In genomic region chr9:21153688-21154608, GRCh38 we compare ENCODE assay signal across 9 cellular contexts. TPM values are rescaled to one million over a fixed set of nuclear protein-coding genes. Genes with fewer than 3 reads are reported as not detected.
A peak's percentile ranks its signal among the peaks of the same experiment; 100 is the strongest.
DNase-seq lines count a peak whose midpoint lies in the region; ATAC-seq, FAIRE-seq and TF ChIP-seq lines count a peak whose summit lies in the region.
"Had no signal": no experiment of that assay in that cellular context is flagged by ENCODE, and none has a peak within 500 bp of the region (broad histone marks: within the 10 kb centered on the region; RNA-seq: fewer than 3 reads in every experiment).

No MANE protein-coding gene starts in this region.

- H3K27ac Mint-ChIP-seq in natural killer cell treated with Interleukin-12 subunit alpha and Interleukin-12 subunit beta and Interleukin-15 and Interleukin-18, amount 100 ng/mL, for 72 hours = peak overlapping the region in 1 of 2 donors; percentile 3

- H3K4me3 Mint-ChIP-seq in natural killer cell treated with Interleukin-12 subunit alpha and Interleukin-12 subunit beta and Interleukin-15 and Interleukin-18, amount 100 ng/mL, for 72 hours = no peak overlapping the region

- peak; percentile 80 for FAIRE-seq in GM18507 (lab: Jason Lieb, UNC)
- FAIRE-seq: colon had no signal

- H3K27ac ChIP-seq in ascending aorta = no peak overlapping the region

- peaks cover 6% of the 10 kb centered on the region for H3K36me3 Mint-ChIP-seq in natural killer cell treated with Interleukin-12 subunit alpha and Interleukin-12 subunit beta and Interleukin-15 and Interleukin-18, amount 100 ng/mL, for 72 hours

- H3K9me3 ChIP-seq in ascending aorta = no peaks in the 10 kb centered on the region

- peak; percentile 80 for ATAC-seq in HG02798 (IDR thresholded peaks at IDR 0.05; ENCODE audit: poor library complexity, unreplicated experiment)
- peak; percentile 76 to 79 for ATAC-seq in natural killer cell treated with Interleukin-12 subunit alpha and Interleukin-12 subunit beta and Interleukin-15 and Interleukin-18, amount 100 ng/mL, for 72 hours

- H3K4me1 Mint-ChIP-seq in natural killer cell treated with Interleukin-12 subunit alpha and Interleukin-12 subunit beta and Interleukin-15 and Interleukin-18, amount 100 ng/mL, for 72 hours (ENCODE audit: low read depth in 2 of 2) = peaks cover 6 to 9% of the 10 kb centered on the region in 2 donors

- H3K4me1 ChIP-seq in ascending aorta = no peaks in the 10 kb centered on the region

- peaks cover 0 to 8% of the 10 kb centered on the region in 2 donors for H3K27me3 Mint-ChIP-seq in natural killer cell treated with Interleukin-12 subunit alpha and Interleukin-12 subunit beta and Interleukin-15 and Interleukin-18, amount 100 ng/mL, for 72 hours

- no peak overlapping the region for H3K4me3 ChIP-seq in ascending aorta

- DNase-seq in Ammon's horn (ENCODE audit: low spot score) (peak; percentile 63), GM18507 (ENCODE audit: extremely low spot score, insufficient read length, low read depth) (no peak), NCI-H1930 (lab: John Stamatoyannopoulos, UW) (peak; percentile 11 to 36), cerebellar cortex (ENCODE audit: low spot score) (peak; percentile 9), ascending aorta (ENCODE audit: low spot score in 2 of 2) (no peak), NCI-H446 treated with DMSO at 0.1 percent for 48 hours (lab: John Stamatoyannopoulos, UW) (no peak)
- DNase-seq in natural killer cell treated with Interleukin-12 subunit alpha and Interleukin-12 subunit beta and Interleukin-15 and Interleukin-18, amount 100 ng/mL, for 72 hours (ENCODE audit: low spot score) = no peak

- H3K36me3 ChIP-seq in ascending aorta = no peaks in the 10 kb centered on the region

- intact Hi-C loops in ascending aorta (cut with DNase I) = no loop called here

- TF ChIP-seq CTCF in ascending aorta (IDR thresholded peaks at IDR 0.05) = no peak

- no peaks in the 10 kb centered on the region for H3K9me3 Mint-ChIP-seq in natural killer cell treated with Interleukin-12 subunit alpha and Interleukin-12 subunit beta and Interleukin-15 and Interleukin-18, amount 100 ng/mL, for 72 hours

- H3K27me3 ChIP-seq in ascending aorta = no peaks in the 10 kb centered on the region

RNA-seq across cellular contexts. Expression of gene IFNW1, which starts 12.3 kb away (rescaled TPM):
- total RNA-seq in natural killer cell treated with Interleukin-12 subunit alpha and Interleukin-12 subunit beta and Interleukin-15 and Interleukin-18, amount 100 ng/mL, for 72 hours = not detected
- total RNA-seq in ascending aorta = not detected

RNA-seq across cellular contexts. Expression of gene IFNA21, which starts 12.5 kb away (rescaled TPM):
- not detected for total RNA-seq in natural killer cell treated with Interleukin-12 subunit alpha and Interleukin-12 subunit beta and Interleukin-15 and Interleukin-18, amount 100 ng/mL, for 72 hours
- not detected for total RNA-seq in ascending aorta

RNA-seq across cellular contexts. Expression of gene IFNA4, which starts 33.4 kb away (rescaled TPM):
- total RNA-seq in natural killer cell treated with Interleukin-12 subunit alpha and Interleukin-12 subunit beta and Interleukin-15 and Interleukin-18, amount 100 ng/mL, for 72 hours = not detected
- not detected for total RNA-seq in ascending aorta

RNA-seq across cellular contexts. Expression of gene IFNA7, which starts 48.1 kb away (rescaled TPM):
- total RNA-seq in natural killer cell treated with Interleukin-12 subunit alpha and Interleukin-12 subunit beta and Interleukin-15 and Interleukin-18, amount 100 ng/mL, for 72 hours = not detected
- not detected for total RNA-seq in ascending aorta

RNA-seq across cellular contexts. Expression of gene IFNA10, which starts 53.0 kb away (rescaled TPM):
- not detected for total RNA-seq in natural killer cell treated with Interleukin-12 subunit alpha and Interleukin-12 subunit beta and Interleukin-15 and Interleukin-18, amount 100 ng/mL, for 72 hours
- not detected for total RNA-seq in ascending aorta

Comparison
In these comparisons a context has a peak if more than half of its experiments do, and no peak if none do; other contexts are left out.
1. DNase-seq: peak in Ammon's horn (single experiment), NCI-H1930 (2 of 2) and cerebellar cortex (single experiment); none in GM18507 (single experiment), natural killer cell treated with Interleukin-12 subunit alpha and Interleukin-12 subunit beta and Interleukin-15 and Interleukin-18, amount 100 ng/mL, for 72 hours (single experiment), ascending aorta (0 of 2) and NCI-H446 treated with DMSO at 0.1 percent for 48 hours (single experiment).